ENCODE assay signal across 20 cellular contexts in genomic region chr17:30513346-30513745, GRCh38.
"Had no signal": no experiment of that assay in that cellular context is flagged by ENCODE, and none has a peak within 500 bp of the region (broad histone marks: within the 10 kb centered on the region; RNA-seq: fewer than 3 reads in every experiment).

No MANE protein-coding gene starts in this region.

- H2AFZ ChIP-seq: hepatocyte had no signal

- H3K4me3 ChIP-seq: body of pancreas, colonic mucosa, hepatocyte, lung, thoracic aorta, upper lobe of left lung had no signal

- ATAC-seq: body of pancreas; sciatic nerve; stimulated activated memory B cell treated with anti-CD40 and anti-IgM and Interleukin-4, amounts not matched to agents 10 μg/mL and 1 μg/mL and 100 μg/mL, for 72 hours had no signal

- H3K9me3 ChIP-seq: body of pancreas, colonic mucosa, thoracic aorta, upper lobe of left lung had no signal

- H3K27me3 Mint-ChIP-seq: stimulated activated memory B cell treated with anti-CD40 and anti-IgM and Interleukin-4, amounts not matched to agents 10 μg/mL and 1 μg/mL and 100 μg/mL, for 72 hours had no signal

- H3K27ac Mint-ChIP-seq: nephron; stimulated activated memory B cell treated with anti-CD40 and anti-IgM and Interleukin-4, amounts not matched to agents 10 μg/mL and 1 μg/mL and 100 μg/mL, for 72 hours; T-helper 1 cell treated with Interleukin-12 subunit alpha and Interleukin-12 subunit beta and Interleukin-4 antibody, amounts not matched to agents 30 μg/mL and 1 μg/mL, for 36 hours had no signal

- H3K27ac ChIP-seq: body of pancreas, colonic mucosa, hepatocyte, thoracic aorta, upper lobe of left lung had no signal

- H3K4me3 Mint-ChIP-seq: mesothelial cell of epicardium; nephron; stimulated activated memory B cell treated with anti-CD40 and anti-IgM and Interleukin-4, amounts not matched to agents 10 μg/mL and 1 μg/mL and 100 μg/mL, for 72 hours; T-helper 1 cell treated with Interleukin-12 subunit alpha and Interleukin-12 subunit beta and Interleukin-4 antibody, amounts not matched to agents 30 μg/mL and 1 μg/mL, for 36 hours had no signal

- H3K9me3 Mint-ChIP-seq: mesothelial cell of epicardium; nephron; stimulated activated memory B cell treated with anti-CD40 and anti-IgM and Interleukin-4, amounts not matched to agents 10 μg/mL and 1 μg/mL and 100 μg/mL, for 72 hours; T-helper 1 cell treated with Interleukin-12 subunit alpha and Interleukin-12 subunit beta and Interleukin-4 antibody, amounts not matched to agents 30 μg/mL and 1 μg/mL, for 36 hours had no signal

- H3K4me1 Mint-ChIP-seq: mesothelial cell of epicardium, nephron had no signal

- H3K27me3 ChIP-seq: body of pancreas, colonic mucosa, hepatocyte, upper lobe of left lung had no signal

- DNase-seq: activated CD4-positive, alpha-beta T cell treated with anti-CD3 and anti-CD28 coated beads for 1 hour; activated CD8-positive, alpha-beta memory T cell treated with anti-CD3 and anti-CD28 coated beads for 24 hours; activated CD8-positive, alpha-beta memory T cell treated with anti-CD3 and anti-CD28 coated beads, Interleukin-2, amount 50 U/mL, for 48 hours; activated effector memory CD4-positive, alpha-beta T cell treated with Interleukin-2 at 50 U/mL for 16 hours; activated naive CD4-positive, alpha-beta T cell treated with anti-CD3 and anti-CD28 coated beads, Interleukin-2, amount 50 U/mL, for 16 hours; activated T-cell treated with anti-CD3 and anti-CD28 coated beads, Interleukin-2, amount 50 U/mL, for 48 hours; amniotic stem cell; body of pancreas; central memory CD4-positive, alpha-beta T cell; colonic mucosa; stimulated activated CD4-positive, alpha-beta T cell treated with anti-CD3 and anti-CD28 coated beads, Interleukin-4, amount 100 ng/mL, for 24 hours; upper lobe of left lung had no signal

- H3K4me1 ChIP-seq: body of pancreas, colonic mucosa had no signal

- H3K36me3 ChIP-seq: colonic mucosa had no signal

- H3K4me2 ChIP-seq: hepatocyte had no signal
